In the genomic region with DNA sequence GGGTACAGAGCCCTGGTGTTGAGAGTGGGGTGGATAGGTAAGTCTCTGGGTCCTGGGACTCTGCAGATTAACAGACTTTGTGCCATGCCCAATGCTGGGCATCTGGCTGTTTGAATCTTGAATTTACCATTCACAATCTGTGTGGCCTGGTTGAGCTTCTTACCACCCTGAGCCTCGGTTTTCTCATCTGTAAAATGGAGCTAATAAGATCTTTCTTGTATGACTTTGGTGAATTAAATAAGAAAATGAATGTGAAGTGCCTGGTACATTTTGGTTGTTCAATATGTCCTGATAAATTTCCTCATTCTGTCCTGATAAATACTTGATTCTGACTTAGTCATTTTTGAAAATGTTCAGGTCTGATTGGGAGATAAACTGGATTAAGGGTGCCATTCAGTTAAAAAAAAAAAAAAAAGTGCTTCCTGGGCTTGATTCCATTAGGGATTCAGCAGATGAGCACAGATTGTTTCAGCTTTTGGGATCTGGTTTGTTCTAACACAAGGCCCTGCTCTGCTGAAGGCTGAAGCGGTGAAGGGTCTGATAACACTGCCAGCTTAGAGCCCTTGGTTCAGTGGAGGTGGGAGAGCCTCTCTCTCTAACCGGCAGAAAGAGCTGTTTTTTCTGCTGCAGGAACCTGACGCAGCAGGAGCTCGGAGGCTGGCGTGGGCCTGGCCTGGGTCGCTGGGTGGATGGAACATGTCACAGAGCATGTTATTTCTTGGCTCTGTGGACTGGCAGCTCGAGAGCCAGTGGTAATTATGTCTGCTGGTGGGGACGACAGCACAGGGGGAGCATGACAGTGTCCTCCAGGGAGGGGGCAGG, we compare ENCODE assay signal across 1 cellular context.
TF ChIP-seq lines count a peak whose summit lies in the region.

No MANE protein-coding gene starts in this region.

TF ChIP-seq in GM23338, 12 proteins besides CTCF, POLR2A, EP300 and RAD21 (continued from another document):
- TF ChIP-seq, protein P1, sequence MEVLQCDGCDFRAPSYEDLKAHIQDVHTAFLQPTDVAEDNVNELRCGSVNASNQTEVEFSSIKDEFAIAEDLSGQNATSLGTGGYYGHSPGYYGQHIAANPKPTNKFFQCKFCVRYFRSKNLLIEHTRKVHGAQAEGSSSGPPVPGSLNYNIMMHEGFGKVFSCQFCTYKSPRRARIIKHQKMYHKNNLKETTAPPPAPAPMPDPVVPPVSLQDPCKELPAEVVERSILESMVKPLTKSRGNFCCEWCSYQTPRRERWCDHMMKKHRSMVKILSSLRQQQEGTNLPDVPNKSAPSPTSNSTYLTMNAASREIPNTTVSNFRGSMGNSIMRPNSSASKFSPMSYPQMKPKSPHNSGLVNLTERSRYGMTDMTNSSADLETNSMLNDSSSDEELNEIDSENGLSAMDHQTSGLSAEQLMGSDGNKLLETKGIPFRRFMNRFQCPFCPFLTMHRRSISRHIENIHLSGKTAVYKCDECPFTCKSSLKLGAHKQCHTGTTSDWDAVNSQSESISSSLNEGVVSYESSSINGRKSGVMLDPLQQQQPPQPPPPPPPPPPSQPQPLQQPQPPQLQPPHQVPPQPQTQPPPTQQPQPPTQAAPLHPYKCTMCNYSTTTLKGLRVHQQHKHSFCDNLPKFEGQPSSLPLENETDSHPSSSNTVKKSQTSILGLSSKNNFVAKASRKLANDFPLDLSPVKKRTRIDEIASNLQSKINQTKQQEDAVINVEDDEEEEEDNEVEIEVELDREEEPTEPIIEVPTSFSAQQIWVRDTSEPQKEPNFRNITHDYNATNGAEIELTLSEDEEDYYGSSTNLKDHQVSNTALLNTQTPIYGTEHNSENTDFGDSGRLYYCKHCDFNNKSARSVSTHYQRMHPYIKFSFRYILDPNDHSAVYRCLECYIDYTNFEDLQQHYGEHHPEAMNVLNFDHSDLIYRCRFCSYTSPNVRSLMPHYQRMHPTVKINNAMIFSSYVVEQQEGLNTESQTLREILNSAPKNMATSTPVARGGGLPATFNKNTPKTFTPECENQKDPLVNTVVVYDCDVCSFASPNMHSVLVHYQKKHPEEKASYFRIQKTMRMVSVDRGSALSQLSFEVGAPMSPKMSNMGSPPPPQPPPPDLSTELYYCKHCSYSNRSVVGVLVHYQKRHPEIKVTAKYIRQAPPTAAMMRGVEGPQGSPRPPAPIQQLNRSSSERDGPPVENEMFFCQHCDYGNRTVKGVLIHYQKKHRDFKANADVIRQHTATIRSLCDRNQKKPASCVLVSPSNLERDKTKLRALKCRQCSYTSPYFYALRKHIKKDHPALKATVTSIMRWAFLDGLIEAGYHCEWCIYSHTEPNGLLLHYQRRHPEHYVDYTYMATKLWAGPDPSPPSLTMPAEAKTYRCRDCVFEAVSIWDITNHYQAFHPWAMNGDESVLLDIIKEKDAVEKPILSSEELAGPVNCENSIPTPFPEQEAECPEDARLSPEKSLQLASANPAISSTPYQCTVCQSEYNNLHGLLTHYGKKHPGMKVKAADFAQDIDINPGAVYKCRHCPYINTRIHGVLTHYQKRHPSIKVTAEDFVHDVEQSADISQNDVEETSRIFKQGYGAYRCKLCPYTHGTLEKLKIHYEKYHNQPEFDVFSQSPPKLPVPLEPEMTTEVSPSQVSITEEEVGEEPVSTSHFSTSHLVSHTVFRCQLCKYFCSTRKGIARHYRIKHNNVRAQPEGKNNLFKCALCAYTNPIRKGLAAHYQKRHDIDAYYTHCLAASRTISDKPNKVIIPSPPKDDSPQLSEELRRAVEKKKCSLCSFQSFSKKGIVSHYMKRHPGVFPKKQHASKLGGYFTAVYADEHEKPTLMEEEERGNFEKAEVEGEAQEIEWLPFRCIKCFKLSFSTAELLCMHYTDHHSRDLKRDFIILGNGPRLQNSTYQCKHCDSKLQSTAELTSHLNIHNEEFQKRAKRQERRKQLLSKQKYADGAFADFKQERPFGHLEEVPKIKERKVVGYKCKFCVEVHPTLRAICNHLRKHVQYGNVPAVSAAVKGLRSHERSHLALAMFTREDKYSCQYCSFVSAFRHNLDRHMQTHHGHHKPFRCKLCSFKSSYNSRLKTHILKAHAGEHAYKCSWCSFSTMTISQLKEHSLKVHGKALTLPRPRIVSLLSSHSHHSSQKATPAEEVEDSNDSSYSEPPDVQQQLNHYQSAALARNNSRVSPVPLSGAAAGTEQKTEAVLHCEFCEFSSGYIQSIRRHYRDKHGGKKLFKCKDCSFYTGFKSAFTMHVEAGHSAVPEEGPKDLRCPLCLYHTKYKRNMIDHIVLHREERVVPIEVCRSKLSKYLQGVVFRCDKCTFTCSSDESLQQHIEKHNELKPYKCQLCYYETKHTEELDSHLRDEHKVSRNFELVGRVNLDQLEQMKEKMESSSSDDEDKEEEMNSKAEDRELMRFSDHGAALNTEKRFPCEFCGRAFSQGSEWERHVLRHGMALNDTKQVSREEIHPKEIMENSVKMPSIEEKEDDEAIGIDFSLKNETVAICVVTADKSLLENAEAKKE (CRISPR knock-in tag; IDR thresholded peaks at IDR 0.05), result no peak
- no peak for TF ChIP-seq JUNB (IDR thresholded peaks at IDR 0.05; ENCODE audit: unreplicated experiment)
TF ChIP-seq in GM23338: peak in this region for 0.
